16 cellular contexts compared by ENCODE assay signal in the genomic region with DNA sequence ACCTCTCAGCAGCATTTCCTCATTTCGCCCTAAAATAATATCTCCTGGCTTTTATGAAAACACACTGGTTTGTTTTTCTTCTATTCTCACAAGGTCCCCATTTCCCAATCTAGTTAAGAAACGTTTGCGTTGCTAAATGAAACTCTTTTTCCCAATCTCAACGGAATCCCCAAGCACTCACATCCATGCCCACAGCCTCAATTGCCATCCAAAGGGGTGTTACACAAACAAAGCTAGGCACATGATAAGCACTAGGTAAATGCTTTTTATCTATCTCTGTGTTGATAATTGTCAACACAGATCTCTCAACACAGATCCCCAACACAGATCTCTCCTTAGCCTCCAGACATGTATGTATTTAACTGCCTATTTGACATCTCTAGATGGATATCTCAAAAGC. TPM values are rescaled to one million over a fixed set of nuclear protein-coding genes. Genes with fewer than 3 reads are reported as not detected.
DNase-seq lines count a peak whose midpoint lies in the region; ATAC-seq and TF ChIP-seq lines count a peak whose summit lies in the region.
"Had no signal": no experiment of that assay in that cellular context is flagged by ENCODE, and none has a peak within 500 bp of the region (broad histone marks: within the 10 kb centered on the region; RNA-seq: fewer than 3 reads in every experiment).

No MANE protein-coding gene starts in this region.

- H3K27me3 ChIP-seq in SK-N-SH (ENCODE audit: insufficient read depth) = peaks cover 18% of the 10 kb centered on the region; the same call in 1 of the 2 replicates
- H3K27me3 ChIP-seq in endodermal cell (ENCODE audit: control insufficient read depth, insufficient read depth, low read length, poor library complexity, severe bottlenecking) = peaks cover 64% of the 10 kb centered on the region
- no peaks in the 10 kb centered on the region for H3K27me3 ChIP-seq in uterus
- H3K27me3 ChIP-seq: BLaER1 had no signal

- no peak overlapping the region for H3K4me2 ChIP-seq in SK-N-SH
- H3K4me2 ChIP-seq: BLaER1, GM23338 had no signal

- no peaks in the 10 kb centered on the region for H3K36me3 Mint-ChIP-seq in endodermal cell (ENCODE audit: low read depth)
- H3K36me3 Mint-ChIP-seq: CD14-positive monocyte; CD4-positive, alpha-beta memory T cell had no signal

- no peak overlapping the region for H2AFZ ChIP-seq in SK-N-SH (ENCODE audit: low read depth)
- H2AFZ ChIP-seq: GM23338 had no signal

- intact Hi-C loops in uterus (cut with DNase I; ENCODE audit: low total_unique reads) = no loop called here

- H3K27me3 Mint-ChIP-seq in endodermal cell (ENCODE audit: insufficient read depth) = peaks cover 41% of the 10 kb centered on the region

- H3K9me3 Mint-ChIP-seq in endodermal cell = no peaks in the 10 kb centered on the region
- H3K9me3 Mint-ChIP-seq: GM23338 had no signal

- no peaks in the 10 kb centered on the region for H4K20me1 ChIP-seq in SK-N-SH (ENCODE audit: insufficient read depth)
- H4K20me1 ChIP-seq: BLaER1 had no signal

- H3K9me3 ChIP-seq in SK-N-SH (no peaks in the 10 kb centered on the region), endodermal cell (ENCODE audit: control insufficient read depth, low read length) (no peaks in the 10 kb centered on the region), uterus (no peaks in the 10 kb centered on the region)
- H3K9me3 ChIP-seq: BLaER1 had no signal

- H3K36me3 ChIP-seq in SK-N-SH (replicated peaks in 1 of 2; ENCODE audit: control insufficient read depth in 1 of 2, insufficient read depth in 2 of 2, low read length in 1 of 2) (no peaks in the 10 kb centered on the region), endodermal cell (ENCODE audit: control insufficient read depth, insufficient read depth, low read length) (no peaks in the 10 kb centered on the region), uterus (no peaks in the 10 kb centered on the region)
- H3K36me3 ChIP-seq: BLaER1 had no signal

- POLR2A ChIA-PET in SK-N-SH (lab: Yijun Ruan, JAX) = no interaction called here

- H3K4me1 ChIP-seq in SK-N-SH (ENCODE audit: control insufficient read depth in 1 of 2, insufficient read depth in 2 of 2, low read depth in 1 of 2, low read length in 1 of 2) (no peaks in the 10 kb centered on the region; a peak in 1 of 4 replicates), endodermal cell (ENCODE audit: control insufficient read depth, insufficient read depth, low read length) (no peaks in the 10 kb centered on the region), uterus (no peaks in the 10 kb centered on the region)
- H3K4me1 ChIP-seq: BLaER1 had no signal

- no peak for TF ChIP-seq RAD21 in SK-N-SH (IDR thresholded peaks at IDR 0.05; ENCODE audit: low read length)

- no peak overlapping the region for H3K27ac Mint-ChIP-seq in endodermal cell
- H3K27ac Mint-ChIP-seq: CD14-positive monocyte; CD4-positive, alpha-beta memory T cell; GM23338 had no signal

- peaks cover 11% of the 10 kb centered on the region for H3K4me1 Mint-ChIP-seq in endodermal cell
- H3K4me1 Mint-ChIP-seq: CD14-positive monocyte; CD4-positive, alpha-beta memory T cell; GM23338 had no signal

- H3K4me3 Mint-ChIP-seq in endodermal cell = no peak overlapping the region
- H3K4me3 Mint-ChIP-seq: CD14-positive monocyte; CD4-positive, alpha-beta memory T cell; GM23338 had no signal

- no peak for TF ChIP-seq EP300 in SK-N-SH (IDR thresholded peaks at IDR 0.05; ENCODE audit: borderline replicate concordance in 1 of 2, low read depth in 1 of 2, low read length in 1 of 2)

- WGBS in SK-N-SH (ENCODE audit: low lambda C conversion rate) = 15% methylated on average over 4 of the region's 4 CpGs
- WGBS in endodermal cell (ENCODE audit: insufficient coverage in 1 of 2, insufficient read length in 1 of 2), 2 experiments = 84 to 91% methylated on average over 4 of the region's 4 CpGs

- H3K9ac ChIP-seq in SK-N-SH = no peak overlapping the region
- H3K9ac ChIP-seq in endodermal cell (ENCODE audit: extremely low read depth, low read length, poor library complexity, severe bottlenecking) = no peak overlapping the region
- H3K9ac ChIP-seq: BLaER1 had no signal

- DNase-seq in SK-N-SH = no peak
- DNase-seq in SK-N-DZ (ENCODE audit: low spot score) = peak; percentile 17
- DNase-seq in endodermal cell = peak; percentile 10
- no peak for DNase-seq in uterus
- no peak for DNase-seq in DMS53 (lab: John Stamatoyannopoulos, UW)
- DNase-seq: 8988T; Calu3; CD4-positive, alpha-beta memory T cell; DMS 273 treated with DMSO at 0.1 percent for 48 hours; HCEC 1CT; IMR-90 had no signal

- no peaks in the 10 kb centered on the region for H3K9me2 ChIP-seq in SK-N-SH

- H3K4me3 ChIP-seq in SK-N-SH (ENCODE audit: low read depth in 2 of 2, low read length in 1 of 2) (no peak overlapping the region), endodermal cell (ENCODE audit: low read length) (no peak overlapping the region), uterus (no peak overlapping the region)
- H3K4me3 ChIP-seq: BLaER1, GM23338 had no signal

- TF ChIP-seq POLR2A in uterus (IDR thresholded peaks at IDR 0.05) = no peak

- H3K27ac ChIP-seq in SK-N-SH (ENCODE audit: low read depth in 2 of 2, low read length in 1 of 2) = no peak overlapping the region
- H3K27ac ChIP-seq in endodermal cell (ENCODE audit: low read depth, low read length) = no peak overlapping the region
- no peak overlapping the region for H3K27ac ChIP-seq in uterus
- H3K27ac ChIP-seq: BLaER1 had no signal

- ATAC-seq in SK-N-SH treated with all-trans-retinoic acid at 6 μM for 48 hours = no peak
- no peak for ATAC-seq in GM18511 (IDR thresholded peaks at IDR 0.05; ENCODE audit: unreplicated experiment)
- ATAC-seq: GM23338 had no signal

- H3F3A ChIP-seq in SK-N-SH (replicated peaks; ENCODE audit: insufficient read depth) = no peaks in the 10 kb centered on the region

- no peak for TF ChIP-seq CTCF in SK-N-SH (IDR thresholded peaks at IDR 0.05)
- TF ChIP-seq CTCF in endodermal cell (conservative IDR thresholded peaks at IDR 0.05) = no peak
- no peak for TF ChIP-seq CTCF in uterus (IDR thresholded peaks at IDR 0.05)

- no peaks in the 10 kb centered on the region for H3K79me2 ChIP-seq in SK-N-SH (ENCODE audit: insufficient read depth)

- CTCF ChIA-PET in SK-N-SH (lab: Yijun Ruan, JAX) = interaction anchor here (0.9 kb wide), 1 partner anchor 10 kb away, joined by 3 read pairs; no protein-coding TSS in a partner anchor

TF ChIP-seq in SK-N-SH, 30 proteins besides CTCF, POLR2A, EP300 and RAD21:
- TF ChIP-seq MXI1 (IDR thresholded peaks at IDR 0.05; ENCODE audit: low read depth, low read length) (no peak), GATA2 (CRISPR knock-in tag; IDR thresholded peaks at IDR 0.05) (peak; percentile 28; the same call in 1 of the 2 replicates)

TF ChIP-seq in SK-N-SH treated with all-trans-retinoic acid at 6 μM for 48 hours, 23 proteins besides CTCF, POLR2A, EP300 and RAD21 (continues in another document):
- TF ChIP-seq BACH2 (CRISPR knock-in tag; IDR thresholded peaks at IDR 0.05; ENCODE audit: borderline replicate concordance) = no peak
- no peak for TF ChIP-seq TOX (CRISPR knock-in tag; IDR thresholded peaks at IDR 0.05; ENCODE audit: borderline replicate concordance)
- TF ChIP-seq ZC3H10 (CRISPR knock-in tag; IDR thresholded peaks at IDR 0.05) = no peak
- TF ChIP-seq, protein P1, sequence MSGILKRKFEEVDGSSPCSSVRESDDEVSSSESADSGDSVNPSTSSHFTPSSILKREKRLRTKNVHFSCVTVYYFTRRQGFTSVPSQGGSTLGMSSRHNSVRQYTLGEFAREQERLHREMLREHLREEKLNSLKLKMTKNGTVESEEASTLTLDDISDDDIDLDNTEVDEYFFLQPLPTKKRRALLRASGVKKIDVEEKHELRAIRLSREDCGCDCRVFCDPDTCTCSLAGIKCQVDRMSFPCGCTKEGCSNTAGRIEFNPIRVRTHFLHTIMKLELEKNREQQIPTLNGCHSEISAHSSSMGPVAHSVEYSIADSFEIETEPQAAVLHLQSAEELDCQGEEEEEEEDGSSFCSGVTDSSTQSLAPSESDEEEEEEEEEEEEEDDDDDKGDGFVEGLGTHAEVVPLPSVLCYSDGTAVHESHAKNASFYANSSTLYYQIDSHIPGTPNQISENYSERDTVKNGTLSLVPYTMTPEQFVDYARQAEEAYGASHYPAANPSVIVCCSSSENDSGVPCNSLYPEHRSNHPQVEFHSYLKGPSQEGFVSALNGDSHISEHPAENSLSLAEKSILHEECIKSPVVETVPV (CRISPR knock-in tag; IDR thresholded peaks at IDR 0.05) = no peak
- no peak for TF ChIP-seq CREB5 (CRISPR knock-in tag; IDR thresholded peaks at IDR 0.05; ENCODE audit: low read depth)
- no peak for TF ChIP-seq TCF4 (CRISPR knock-in tag; IDR thresholded peaks at IDR 0.05; ENCODE audit: borderline replicate concordance)
- no peak for TF ChIP-seq RARB (CRISPR knock-in tag; IDR thresholded peaks at IDR 0.05)

RNA-seq across cellular contexts. Expression of gene TF, which starts 35.2 kb away (rescaled TPM):
- polyA plus RNA-seq in SK-N-SH (2012; rRNA removed) = 0.02 and 0.08 TPM in 2 replicates
- polyA plus RNA-seq in SK-N-SH (2012; cell fraction: cytosol; rRNA removed) = under 0.01 and 0.03 TPM in 2 replicates
- 0.04 and 0.26 TPM in 2 replicates for polyA plus RNA-seq in SK-N-SH (2012; cell fraction: nucleus; rRNA removed)
- polyA plus RNA-seq in SK-N-DZ (2014; cell fraction: cytosol; rRNA removed) = under 0.01 TPM in 1 of 2 replicates, not detected in the other
- polyA plus RNA-seq in SK-N-DZ (2014; cell fraction: nucleus; rRNA removed) = 0.05 and 0.12 TPM in 2 replicates
- 1 to 10 TPM in 1 of 2 donors, under 1 TPM in 1; 0.40 to 3.0 TPM for total RNA-seq in endodermal cell
- 1.1 TPM for polyA plus RNA-seq in endodermal cell (2013, experiment 1 of 2)
- polyA plus RNA-seq in endodermal cell (2013, experiment 2 of 2) = 0.66 TPM
- 1 to 10 TPM in 2 of 4 donors, not detected in 2; 1.7 to 6.1 TPM for total RNA-seq in uterus
- total RNA-seq: IMR-90 had no signal
- polyA plus RNA-seq: CD14-positive monocyte; CD4-positive, alpha-beta memory T cell had no signal

RNA-seq across cellular contexts. Expression of gene TOPBP1, which starts 49.3 kb away (rescaled TPM):
- polyA plus RNA-seq in SK-N-SH (2012; rRNA removed) = 15.7 and 21.5 TPM in 2 replicates
- 16.8 and 18.5 TPM in 2 replicates for polyA plus RNA-seq in SK-N-SH (2012; cell fraction: cytosol; rRNA removed)
- polyA plus RNA-seq in SK-N-SH (2012; cell fraction: nucleus; rRNA removed) = 32.8 and 52.6 TPM in 2 replicates
- polyA plus RNA-seq in SK-N-DZ (2014; cell fraction: cytosol; rRNA removed) = 59.0 and 87.5 TPM in 2 replicates
- 114 and 118 TPM in 2 replicates for polyA plus RNA-seq in SK-N-DZ (2014; cell fraction: nucleus; rRNA removed)
- total RNA-seq in endodermal cell = 10 to 100 TPM; 49.2 to 52.3 TPM
- polyA plus RNA-seq in endodermal cell (2013, experiment 1 of 2) = 47.2 TPM
- polyA plus RNA-seq in endodermal cell (2013, experiment 2 of 2) = 42.1 TPM
- total RNA-seq in uterus = 10 to 100 TPM; 12.3 to 51.6 (median 20.5) TPM

Comparison
In these comparisons a context has a peak if more than half of its experiments do, and no peak if none do; other contexts are left out.
1. DNase-seq: peak in SK-N-DZ (single experiment) and endodermal cell (single experiment); none in SK-N-SH (single experiment), uterus (0 of 2) and DMS53 (single experiment).